In genomic region chr6:41015860-41016259, GRCh38 we compare ENCODE assay signal across 20 cellular contexts. TPM values are rescaled to one million over a fixed set of nuclear protein-coding genes. Genes with fewer than 3 reads are reported as not detected.
"Had no signal": no experiment of that assay in that cellular context is flagged by ENCODE, and none has a peak within 500 bp of the region (broad histone marks: within the 10 kb centered on the region; RNA-seq: fewer than 3 reads in every experiment).

No MANE protein-coding gene starts in this region.

RNA-seq across cellular contexts. Expression of gene TSPO2, which starts 26.4 kb away (rescaled TPM):
- total RNA-seq: activated naive CD4-positive, alpha-beta T cell treated with anti-CD3 and anti-CD28 coated beads for 36 hours; activated naive CD4-positive, alpha-beta T cell treated with anti-CD3 and anti-CD28 coated beads, Interleukin-2, amount 50 U/mL, for 72 hours; activated naive CD8-positive, alpha-beta T cell treated with anti-CD3 and anti-CD28 coated beads for 36 hours; activated naive CD8-positive, alpha-beta T cell treated with anti-CD3 and anti-CD28 coated beads, Interleukin-2, amount 10 ng/mL, durations not matched to agents 7 days and 5 days; activated T-cell treated with anti-CD3 and anti-CD28 coated beads, Interleukin-2, amount 50 U/mL, for 4 hours; activated T-cell treated with anti-CD3 and anti-CD28 coated beads, Interleukin-2, amount 50 U/mL, for 72 hours; activated T-helper 1 cell treated with anti-CD3 and anti-CD28 coated beads, Interleukin-12 subunit alpha, Interleukin-12 subunit beta, Interleukin-2, Interleukin-4 antibody, amounts not matched to agents 30 ng/mL and 10 ng/mL and 1 ng/mL, durations not matched to agents 14 hours and 24 hours and 36 hours; activated T-helper 17 cell treated with anti-CD3 and anti-CD28 coated beads, Interleukin-2, amount 50 U/mL, for 72 hours; activated T-helper 2 cell treated with anti-CD3 and anti-CD28 coated beads, Interferon-gamma antibody, Interleukin-2, Interleukin-4, amounts not matched to agents 10 μg/mL and 5 μg/mL and 100 μg/mL, durations not matched to agents 14 hours and 24 hours and 36 hours; adrenal gland; aorta; ascending aorta; astrocyte; body of pancreas; breast epithelium; bronchial epithelial cell; cardiac muscle cell; cardiac septum; cerebellum; chondrocyte had no signal
- polyA plus RNA-seq: adrenal gland, aorta, cardiac muscle cell had no signal

RNA-seq across cellular contexts. Expression of gene APOBEC2, which starts 37.1 kb away (rescaled TPM):
- total RNA-seq: activated naive CD4-positive, alpha-beta T cell treated with anti-CD3 and anti-CD28 coated beads for 36 hours; activated naive CD4-positive, alpha-beta T cell treated with anti-CD3 and anti-CD28 coated beads, Interleukin-2, amount 50 U/mL, for 72 hours; activated naive CD8-positive, alpha-beta T cell treated with anti-CD3 and anti-CD28 coated beads for 36 hours; activated naive CD8-positive, alpha-beta T cell treated with anti-CD3 and anti-CD28 coated beads, Interleukin-2, amount 10 ng/mL, durations not matched to agents 7 days and 5 days; activated T-cell treated with anti-CD3 and anti-CD28 coated beads, Interleukin-2, amount 50 U/mL, for 4 hours; activated T-cell treated with anti-CD3 and anti-CD28 coated beads, Interleukin-2, amount 50 U/mL, for 72 hours; activated T-helper 1 cell treated with anti-CD3 and anti-CD28 coated beads, Interleukin-12 subunit alpha, Interleukin-12 subunit beta, Interleukin-2, Interleukin-4 antibody, amounts not matched to agents 30 ng/mL and 10 ng/mL and 1 ng/mL, durations not matched to agents 14 hours and 24 hours and 36 hours; activated T-helper 17 cell treated with anti-CD3 and anti-CD28 coated beads, Interleukin-2, amount 50 U/mL, for 72 hours; activated T-helper 2 cell treated with anti-CD3 and anti-CD28 coated beads, Interferon-gamma antibody, Interleukin-2, Interleukin-4, amounts not matched to agents 10 μg/mL and 5 μg/mL and 100 μg/mL, durations not matched to agents 14 hours and 24 hours and 36 hours; aorta; ascending aorta; astrocyte; breast epithelium; bronchial epithelial cell; cerebellum; chondrocyte had no signal
- polyA plus RNA-seq: aorta had no signal

RNA-seq across cellular contexts. Expression of gene OARD1, which starts 56.3 kb away (rescaled TPM):
- total RNA-seq: ascending aorta had no signal
